ENCODE assay signal across 8 cellular contexts in the genomic region with DNA sequence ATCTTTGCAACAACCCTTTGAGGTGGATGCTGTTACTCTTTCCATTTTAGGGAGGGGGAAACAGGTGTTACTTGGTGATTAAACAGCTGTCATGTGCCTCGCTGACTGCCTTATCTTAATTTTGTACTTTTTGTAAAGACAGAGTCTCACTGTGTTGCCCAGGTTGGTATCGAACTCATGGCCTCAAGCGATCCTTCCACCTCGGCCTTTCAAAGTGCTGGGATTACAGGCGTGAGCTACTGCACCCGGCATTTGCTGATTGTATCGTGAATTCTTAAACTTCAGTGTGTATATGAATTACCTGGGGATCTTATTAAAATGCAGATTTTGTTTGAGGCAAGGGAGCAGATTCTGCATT. TPM values are rescaled to one million over a fixed set of nuclear protein-coding genes. Genes with fewer than 3 reads are reported as not detected.
DNase-seq lines count a peak whose midpoint lies in the region; ATAC-seq and TF ChIP-seq lines count a peak whose summit lies in the region.

No MANE protein-coding gene starts in this region.

- peak overlapping the region; percentile 90 for H3K9ac ChIP-seq in Loucy (ENCODE audit: low read depth, low read length, poor library complexity, severe bottlenecking)

- H3K36me3 ChIP-seq in Loucy (ENCODE audit: insufficient read depth, low read length) (no peaks in the 10 kb centered on the region), ectodermal cell (ENCODE audit: control insufficient read depth, insufficient read depth, low read length) (no peaks in the 10 kb centered on the region)

- H3F3A ChIP-seq in Loucy (ENCODE audit: low read depth): peaks cover 6% of the 10 kb centered on the region; the same call in 1 of the 2 replicates

- DNase-seq in AG10803 (ENCODE audit: low read depth) (no peak), posterior vena cava (ENCODE audit: low spot score) (no peak), NCI-H2196 (lab: John Stamatoyannopoulos, UW; ENCODE audit: unreplicated experiment) (no peak), NCI-H2029 (lab: John Stamatoyannopoulos, UW) (no peak)

- no peak for ATAC-seq in GM21526 (IDR thresholded peaks at IDR 0.05; ENCODE audit: low FRiP score, unreplicated experiment)

- H3K4me1 ChIP-seq in Loucy (ENCODE audit: insufficient read depth, low read length, poor library complexity, severe bottlenecking): peaks cover 30% of the 10 kb centered on the region
- H3K4me1 ChIP-seq in ectodermal cell (ENCODE audit: control insufficient read depth, insufficient read depth, low read length): no peaks in the 10 kb centered on the region

- no peaks in the 10 kb centered on the region for H3K9me2 ChIP-seq in Loucy (replicated peaks; ENCODE audit: low read depth, low read length)

- peak overlapping the region; percentile 97 for H3K27ac ChIP-seq in ectodermal cell (ENCODE audit: insufficient read depth, low read depth, low read length, poor library complexity, severe bottlenecking)

- peak overlapping the region; percentile 99 for H3K4me2 ChIP-seq in Loucy (ENCODE audit: low read depth, low read length, poor library complexity, severe bottlenecking)

- H2AFZ ChIP-seq in Loucy (ENCODE audit: low read length): peak overlapping the region; percentile 94; the same call in 1 of the 2 replicates

- H3K4me3 Mint-ChIP-seq in nephron: peak overlapping the region; percentile 96 to 100 (median 100)

- intact Hi-C loops in posterior vena cava (cut with DNase I): loop anchor here (2.0 to 10.0 kb wide), 3 partner anchors 92 to 194 kb away; partner anchors contain the start of gene RHOF (in 1 of the 2)

- no peaks in the 10 kb centered on the region for H3K9me3 Mint-ChIP-seq in nephron

- H3K4me1 Mint-ChIP-seq in nephron: peaks cover 33% of the 10 kb centered on the region

- peak overlapping the region; percentile 97 for H3K4me3 ChIP-seq in AG10803 (ENCODE audit: low read length)
- H3K4me3 ChIP-seq in Loucy (ENCODE audit: low read length, poor library complexity, severe bottlenecking): peak overlapping the region; percentile 92
- peak overlapping the region; percentile 94 for H3K4me3 ChIP-seq in ectodermal cell (ENCODE audit: insufficient read depth, low read depth, low read length)

- H3K9me3 ChIP-seq in Loucy (ENCODE audit: insufficient read depth, low read depth, low read length): no peaks in the 10 kb centered on the region
- H3K9me3 ChIP-seq in ectodermal cell (ENCODE audit: control insufficient read depth, low read length): no peaks in the 10 kb centered on the region

- peak overlapping the region; percentile 96 to 99 (median 97) for H3K27ac Mint-ChIP-seq in nephron

- 17 to 18% methylated on average over 7 of the region's 7 CpGs for WGBS in ectodermal cell, 2 experiments

- H3K79me2 ChIP-seq in Loucy (ENCODE audit: insufficient read depth, low read length): peaks cover 46% of the 10 kb centered on the region

- peaks cover 6% of the 10 kb centered on the region for H3K27me3 Mint-ChIP-seq in nephron (ENCODE audit: low read depth)

- peaks cover 13% of the 10 kb centered on the region for H4K20me1 ChIP-seq in Loucy (ENCODE audit: insufficient read depth, low read length, poor library complexity, severe bottlenecking)

- peaks cover 14% of the 10 kb centered on the region for H3K36me3 Mint-ChIP-seq in nephron (ENCODE audit: low read depth)

- TF ChIP-seq CTCF in AG10803 (conservative IDR thresholded peaks at IDR 0.05; ENCODE audit: low read length) (no peak), Loucy (conservative IDR thresholded peaks at IDR 0.05; ENCODE audit: low read length) (no peak), nephron (IDR thresholded peaks at IDR 0.05; ENCODE audit: unreplicated experiment in 3 of 3) (no peak)

- H3K27me3 ChIP-seq in Loucy (ENCODE audit: insufficient read depth, low read length, poor library complexity, severe bottlenecking) (peaks cover 37% of the 10 kb centered on the region), ectodermal cell (ENCODE audit: control insufficient read depth, insufficient read depth, low read length, poor library complexity, severe bottlenecking) (no peaks in the 10 kb centered on the region)

RNA-seq across cellular contexts. Expression of gene PSMD9, which starts 0.7 kb away (rescaled TPM):
- 57.3 TPM for polyA plus RNA-seq in ectodermal cell (2013, experiment 1 of 4)
- 63.8 TPM for polyA plus RNA-seq in ectodermal cell (2013, experiment 2 of 4)
- 59.8 TPM for polyA plus RNA-seq in ectodermal cell (2013, experiment 3 of 4)
- polyA plus RNA-seq in ectodermal cell (2013, experiment 4 of 4): 65.5 TPM
- 10 to 100 TPM; 37.9 to 42.1 TPM for total RNA-seq in posterior vena cava

RNA-seq across cellular contexts. Expression of gene CFAP251, which starts 29.1 kb away (rescaled TPM):
- 5.2 TPM for polyA plus RNA-seq in ectodermal cell (2013, experiment 1 of 4)
- 5.3 TPM for polyA plus RNA-seq in ectodermal cell (2013, experiment 2 of 4)
- polyA plus RNA-seq in ectodermal cell (2013, experiment 3 of 4): 3.3 TPM
- polyA plus RNA-seq in ectodermal cell (2013, experiment 4 of 4): 2.6 TPM
- 1 to 10 TPM in 1 of 2 donors, under 1 TPM in 1; 0.65 to 1.9 TPM for total RNA-seq in posterior vena cava

RNA-seq across cellular contexts. Expression of gene HPD, which starts 30.6 kb away (rescaled TPM):
- not detected for polyA plus RNA-seq in ectodermal cell (2013, experiment 1 of 4)
- not detected for polyA plus RNA-seq in ectodermal cell (2013, experiment 2 of 4)
- 0.32 TPM for polyA plus RNA-seq in ectodermal cell (2013, experiment 3 of 4)
- polyA plus RNA-seq in ectodermal cell (2013, experiment 4 of 4): not detected
- 10 to 100 TPM in 1 of 2 donors, 1 to 10 TPM in 1; 5.6 to 17.4 TPM for total RNA-seq in posterior vena cava
